10 cellular contexts compared by ENCODE assay signal in genomic region chr1:3717715-3718601, GRCh38. TPM values are rescaled to one million over a fixed set of nuclear protein-coding genes. Genes with fewer than 3 reads are reported as not detected.
DNase-seq lines count a peak whose midpoint lies in the region; ATAC-seq and TF ChIP-seq lines count a peak whose summit lies in the region.
"Had no signal": no experiment of that assay in that cellular context is flagged by ENCODE, and none has a peak within 500 bp of the region (broad histone marks: within the 10 kb centered on the region; RNA-seq: fewer than 3 reads in every experiment).

No MANE protein-coding gene starts in this region.

- no peaks in the 10 kb centered on the region for H3K36me3 Mint-ChIP-seq in endothelial cell (ENCODE audit: low read depth, unreplicated experiment)
- H3K36me3 Mint-ChIP-seq: CD4-positive, alpha-beta memory T cell had no signal

- H3K4me3 Mint-ChIP-seq in endothelial cell (ENCODE audit: unreplicated experiment), result no peak overlapping the region
- H3K4me3 Mint-ChIP-seq: CD4-positive, alpha-beta memory T cell had no signal

- no peak for ATAC-seq in HG02678 (IDR thresholded peaks at IDR 0.05; ENCODE audit: unreplicated experiment)
- ATAC-seq in HG02981 (IDR thresholded peaks at IDR 0.05; ENCODE audit: unreplicated experiment), result no peak
- ATAC-seq: Panc1 had no signal

- no peak for TF ChIP-seq CTCF in endothelial cell (IDR thresholded peaks at IDR 0.05; ENCODE audit: unreplicated experiment)

- H3K27me3 Mint-ChIP-seq in endothelial cell (ENCODE audit: unreplicated experiment), result peaks cover 3% of the 10 kb centered on the region

- no peaks in the 10 kb centered on the region for H3K9me3 Mint-ChIP-seq in endothelial cell (ENCODE audit: unreplicated experiment)
- H3K9me3 Mint-ChIP-seq: CD4-positive, alpha-beta memory T cell had no signal

- H3K27ac Mint-ChIP-seq in endothelial cell (ENCODE audit: unreplicated experiment), result no peak overlapping the region
- H3K27ac Mint-ChIP-seq: CD4-positive, alpha-beta memory T cell had no signal

- peaks cover 11% of the 10 kb centered on the region for H3K4me1 Mint-ChIP-seq in endothelial cell (ENCODE audit: unreplicated experiment)

- DNase-seq in activated effector memory CD4-positive, alpha-beta T cell treated with anti-CD3 and anti-CD28 coated beads, Interleukin-2, amount 50 U/mL, for 16 hours, result peak; percentile 66
- no peak for DNase-seq in activated effector memory CD4-positive, alpha-beta T cell treated with Interleukin-2 at 50 U/mL for 16 hours
- DNase-seq in NCI-H1694 treated with DMSO at 0.1 percent for 48 hours (lab: John Stamatoyannopoulos, UW) (peak; percentile 41), endothelial cell (ENCODE audit: low spot score) (peak; percentile 61), activated gamma-delta T cell (lab: John Stamatoyannopoulos, UW) (no peak)
- DNase-seq in stimulated activated CD8-positive, alpha-beta memory T cell treated with anti-CD3 and anti-CD28 coated beads, Interleukin-4, amount 100 ng/mL, for 48 hours, result peak; percentile 52
- DNase-seq: CD4-positive, alpha-beta memory T cell had no signal

RNA-seq across cellular contexts. Expression of gene CCDC27, which starts 34.3 kb away (rescaled TPM):
- not detected for total RNA-seq in endothelial cell (ENCODE audit: unreplicated experiment)
- total RNA-seq: CD4-positive, alpha-beta memory T cell had no signal

RNA-seq across cellular contexts. Expression of gene SMIM1, which starts 54.6 kb away (rescaled TPM):
- total RNA-seq in endothelial cell (ENCODE audit: unreplicated experiment), result 2.1 TPM

Comparison
In these comparisons a context has a peak if more than half of its experiments do, and no peak if none do; other contexts are left out.
1. DNase-seq: peak in activated effector memory CD4-positive, alpha-beta T cell treated with anti-CD3 and anti-CD28 coated beads, Interleukin-2, amount 50 U/mL, for 16 hours (single experiment), NCI-H1694 treated with DMSO at 0.1 percent for 48 hours (single experiment), endothelial cell (single experiment) and stimulated activated CD8-positive, alpha-beta memory T cell treated with anti-CD3 and anti-CD28 coated beads, Interleukin-4, amount 100 ng/mL, for 48 hours (single experiment); none in activated effector memory CD4-positive, alpha-beta T cell treated with Interleukin-2 at 50 U/mL for 16 hours (single experiment) and activated gamma-delta T cell (single experiment).